ENCODE assay signal across 1 cellular context in genomic region chr9:133792721-133793470, GRCh38.
TF ChIP-seq lines count a peak whose summit lies in the region.

No MANE protein-coding gene starts in this region.

TF ChIP-seq in HepG2, 621 proteins besides CTCF, POLR2A, EP300 and RAD21 (continued from another document and continues in another):
- TF ChIP-seq UBTF (CRISPR knock-in tag; IDR thresholded peaks at IDR 0.05): no peak
- no peak for TF ChIP-seq ZNF839 (CRISPR knock-in tag; IDR thresholded peaks at IDR 0.05; ENCODE audit: borderline replicate concordance)
- TF ChIP-seq HIVEP1 (CRISPR knock-in tag; IDR thresholded peaks at IDR 0.05): no peak
- TF ChIP-seq THRA (CRISPR knock-in tag; IDR thresholded peaks at IDR 0.05; ENCODE audit: borderline replicate concordance): no peak
- TF ChIP-seq STAG1 (CRISPR knock-in tag; IDR thresholded peaks at IDR 0.05): peak; percentile 94
- no peak for TF ChIP-seq RORA (CRISPR knock-in tag; IDR thresholded peaks at IDR 0.05)
- no peak for TF ChIP-seq PAWR (CRISPR knock-in tag; IDR thresholded peaks at IDR 0.05; ENCODE audit: borderline replicate concordance)
- TF ChIP-seq AKAP8 (CRISPR knock-in tag; IDR thresholded peaks at IDR 0.05): peak; percentile 52; the same call in 1 of the 2 replicates
- TF ChIP-seq THYN1 (CRISPR knock-in tag; IDR thresholded peaks at IDR 0.05; ENCODE audit: borderline replicate concordance, low read depth): no peak
- TF ChIP-seq DMTF1 (CRISPR knock-in tag; IDR thresholded peaks at IDR 0.05): no peak
- TF ChIP-seq SETDB1 (CRISPR knock-in tag; IDR thresholded peaks at IDR 0.05; ENCODE audit: borderline replicate concordance): no peak
- TF ChIP-seq CENPBD1 (CRISPR knock-in tag; IDR thresholded peaks at IDR 0.05; ENCODE audit: borderline replicate concordance, low read depth): no peak
- no peak for TF ChIP-seq ARNTL (CRISPR knock-in tag; IDR thresholded peaks at IDR 0.05)
- 0 out of 2 replicates have a peak, but pooled peaks have one; percentile 30 for TF ChIP-seq SMAD3 (CRISPR knock-in tag; IDR thresholded peaks at IDR 0.05)
- TF ChIP-seq FIP1L1 (IDR thresholded peaks at IDR 0.05; ENCODE audit: borderline replicate concordance, insufficient read depth, low read depth, low read length): no peak
- no peak for TF ChIP-seq ZNF607 (CRISPR knock-in tag; IDR thresholded peaks at IDR 0.05; ENCODE audit: borderline replicate concordance)
- peak; percentile 53 for TF ChIP-seq AGO2 (optimal IDR thresholded peaks at IDR 0.05; ENCODE audit: low read depth, low read length)
- no peak for TF ChIP-seq ZFYVE20 (CRISPR knock-in tag; IDR thresholded peaks at IDR 0.05; ENCODE audit: borderline replicate concordance, low read depth)
- TF ChIP-seq HOXA3 (CRISPR knock-in tag; IDR thresholded peaks at IDR 0.05): peak; percentile 58; the same call in 1 of the 2 replicates
- no peak for TF ChIP-seq GMEB1 (CRISPR knock-in tag; IDR thresholded peaks at IDR 0.05; ENCODE audit: borderline replicate concordance)
- TF ChIP-seq ZNF652 (CRISPR knock-in tag; IDR thresholded peaks at IDR 0.05; ENCODE audit: borderline replicate concordance, low read depth): no peak
- TF ChIP-seq CSRNP2 (CRISPR knock-in tag; conservative IDR thresholded peaks at IDR 0.05; ENCODE audit: low read depth): no peak
- no peak for TF ChIP-seq ZNF75D (CRISPR knock-in tag; IDR thresholded peaks at IDR 0.05; ENCODE audit: borderline replicate concordance)
- TF ChIP-seq SMAD1 (CRISPR knock-in tag; IDR thresholded peaks at IDR 0.05; ENCODE audit: borderline replicate concordance, low read depth): no peak
- TF ChIP-seq TP53 (CRISPR knock-in tag; conservative IDR thresholded peaks at IDR 0.05): no peak
- TF ChIP-seq SP2 (CRISPR knock-in tag; IDR thresholded peaks at IDR 0.05): no peak
- TF ChIP-seq ZNF564 (CRISPR knock-in tag; IDR thresholded peaks at IDR 0.05): no peak
- TF ChIP-seq ZBED4 (CRISPR knock-in tag; IDR thresholded peaks at IDR 0.05; ENCODE audit: borderline replicate concordance): peak; percentile 72; the same call in 1 of the 2 replicates
- TF ChIP-seq ZNF318 (CRISPR knock-in tag; IDR thresholded peaks at IDR 0.05): no peak
